ENCODE assay signal across 16 cellular contexts in genomic region chr10:65861249-65861648, GRCh38.
DNase-seq lines count a peak whose midpoint lies in the region; ATAC-seq, FAIRE-seq and TF ChIP-seq lines count a peak whose summit lies in the region.
"Had no signal": no experiment of that assay in that cellular context is flagged by ENCODE, and none has a peak within 500 bp of the region (broad histone marks: within the 10 kb centered on the region; RNA-seq: fewer than 3 reads in every experiment).

No MANE protein-coding gene starts in this region.

- peak; percentile 58 for DNase-seq in MCF 10A (ENCODE audit: unreplicated experiment)
- no peak for DNase-seq in breast epithelium (ENCODE audit: low spot score in 2 of 2)
- DNase-seq in GM12878 (ENCODE audit: low read depth, low spot score) = peak; percentile 39
- DNase-seq in urothelium cell line (ENCODE audit: low spot score) = peak; percentile 32
- no peak for DNase-seq in osteoblast (ENCODE audit: insufficient read length, low spot score, missing footprints)
- no peak for DNase-seq in NCI-H128 (lab: John Stamatoyannopoulos, UW; ENCODE audit: unreplicated experiment)
- DNase-seq in NCI-H2029 treated with DMSO at 0.1 percent for 48 hours (lab: John Stamatoyannopoulos, UW) = no peak
- DNase-seq: activated CD4-positive, CD25-positive, alpha-beta regulatory T cell; activated naive CD4-positive, alpha-beta T cell treated with anti-CD3 and anti-CD28 coated beads, Interleukin-2, amount 50 U/mL, for 16 hours; effector memory CD4-positive, alpha-beta T cell; NCI-H187 treated with DMSO at 0.1 percent for 48 hours; stimulated activated CD4-positive, alpha-beta T cell treated with anti-CD3 and anti-CD28 coated beads, Interleukin-4, amount 100 ng/mL, for 4 hours; tibial artery had no signal

- H3K36me3 ChIP-seq in breast epithelium (no peaks in the 10 kb centered on the region), GM12878 (ENCODE audit: control insufficient read depth in 2 of 2, insufficient read depth in 2 of 2, low read length in 1 of 2) (no peaks in the 10 kb centered on the region), osteoblast (ENCODE audit: insufficient read depth, low read length) (no peaks in the 10 kb centered on the region)
- H3K36me3 ChIP-seq: tibial artery had no signal

- no peak overlapping the region for H3K9ac ChIP-seq in GM12878 (ENCODE audit: control insufficient read depth, insufficient read depth, low read length)

- TF ChIP-seq POLR2A in breast epithelium (IDR thresholded peaks at IDR 0.05) = no peak
- TF ChIP-seq POLR2A in GM12878 (IDR thresholded peaks at IDR 0.05; ENCODE audit: low read depth, low read length) = no peak

- H3K4me2 ChIP-seq in GM12878 (ENCODE audit: control insufficient read depth, insufficient read depth) (no peak overlapping the region), osteoblast (ENCODE audit: insufficient read depth, low read length) (no peak overlapping the region)

- no peaks in the 10 kb centered on the region for H3K9me3 ChIP-seq in breast epithelium
- no peaks in the 10 kb centered on the region; the same call in 2 of the 3 replicates for H3K9me3 ChIP-seq in GM12878 (replicated peaks; ENCODE audit: control insufficient read depth, insufficient read depth, low read length)
- H3K9me3 ChIP-seq in osteoblast (ENCODE audit: low read depth, low read length) = no peaks in the 10 kb centered on the region
- H3K9me3 ChIP-seq: tibial artery had no signal

- POLR2A ChIA-PET in MCF 10A (lab: Yijun Ruan, JAX) = interaction anchor here (0.9 to 1.4 kb wide), 2 partner anchors 8 to 29 kb away, joined by 3 to 4 read pairs; no protein-coding TSS in a partner anchor
- POLR2A ChIA-PET in GM12878 (lab: Charles Lee) = interaction anchor here (0.7 kb wide), 1 partner anchor 9 kb away, joined by 10 read pairs; no protein-coding TSS in a partner anchor

- no peak overlapping the region for H3K4me3 Mint-ChIP-seq in MCF 10A (ENCODE audit: unreplicated experiment)

- no peak for TF ChIP-seq EP300 in GM12878 (IDR thresholded peaks at IDR 0.05; ENCODE audit: borderline replicate concordance in 1 of 2, control insufficient read depth in 1 of 2, low read depth in 2 of 2, low read length in 2 of 2)

- no peak for FAIRE-seq in GM12878 (lab: Jason Lieb, UNC)
- peak; percentile 73 for FAIRE-seq in urothelium cell line (lab: Jason Lieb, UNC)

- SMC1A ChIA-PET in GM12878 (lab: Charles Lee; ENCODE audit: uncharacterized antibody, unreplicated experiment) = interaction anchor here (0.9 to 1.8 kb wide), 6 partner anchors 13 to 30 kb away, joined by 3 to 6 read pairs (median 4); no protein-coding TSS in a partner anchor

- no peaks in the 10 kb centered on the region for H3K27me3 ChIP-seq in breast epithelium
- H3K27me3 ChIP-seq in GM12878 (replicated peaks in 1 of 2; ENCODE audit: control insufficient read depth in 2 of 2, insufficient read depth in 2 of 2, low read length in 1 of 2) = no peaks in the 10 kb centered on the region
- H3K27me3 ChIP-seq in osteoblast (ENCODE audit: insufficient read depth, low read length) = no peaks in the 10 kb centered on the region
- H3K27me3 ChIP-seq: tibial artery had no signal

- ATAC-seq in HG03342 (IDR thresholded peaks at IDR 0.05; ENCODE audit: unreplicated experiment) (peak; percentile 89), GM12878 (peak; percentile 97)
- ATAC-seq: Right ventricle myocardium inferior had no signal

- no peak for TF ChIP-seq RAD21 in GM12878 (IDR thresholded peaks at IDR 0.05; ENCODE audit: insufficient read depth, low read depth, low read length)

- H3K27me3 Mint-ChIP-seq in MCF 10A (ENCODE audit: insufficient read depth, unreplicated experiment) = no peaks in the 10 kb centered on the region

- CTCF ChIA-PET in MCF 10A (lab: Yijun Ruan, JAX) = no interaction called here
- CTCF ChIA-PET in GM12878 (lab: Yijun Ruan, JAX) = no interaction called here

- RAD21 ChIA-PET in GM12878 (lab: Charles Lee; ENCODE audit: unreplicated experiment) = interaction anchor here (0.7 to 1.1 kb wide), 2 partner anchors 28 to 527 kb away, joined by 3 to 4 read pairs; no protein-coding TSS in a partner anchor

- H3K36me3 Mint-ChIP-seq in MCF 10A (ENCODE audit: insufficient read depth, unreplicated experiment) = no peaks in the 10 kb centered on the region

- H3K27ac Mint-ChIP-seq in MCF 10A (ENCODE audit: low read depth, unreplicated experiment) = peak overlapping the region; percentile 37

- intact Hi-C loops in MCF 10A (cut with micrococcal nuclease) = loop anchor here (5.0 kb wide), 1 partner anchor 1129 kb away; no protein-coding TSS in a partner anchor
- intact Hi-C loops in breast epithelium (cut with DNase I; ENCODE audit: low total_unique reads) = no loop called here
- intact Hi-C loops in GM12878 (cut with micrococcal nuclease; ENCODE audit: unreplicated experiment) = no loop called here

- BruUV-seq in MCF 10A (replicated peaks; lab: Mats Ljungman, UMichigan) (no TSS peak), GM12878 (replicated peaks; lab: Mats Ljungman, UMichigan) (no TSS peak)

- no peaks in the 10 kb centered on the region for H3K9me3 Mint-ChIP-seq in MCF 10A (ENCODE audit: unreplicated experiment)

- H3K4me3 ChIP-seq in breast epithelium (no peak overlapping the region), GM12878 (no peak overlapping the region), osteoblast (ENCODE audit: insufficient read depth, low read length) (no peak overlapping the region)
- H3K4me3 ChIP-seq: tibial artery had no signal

- H3K4me1 ChIP-seq in breast epithelium (no peaks in the 10 kb centered on the region), GM12878 (ENCODE audit: control insufficient read depth, insufficient read depth, low read length) (no peaks in the 10 kb centered on the region), osteoblast (ENCODE audit: insufficient read depth, low read length) (no peaks in the 10 kb centered on the region)
- H3K4me1 ChIP-seq: tibial artery had no signal

- H2AFZ ChIP-seq in GM12878 (ENCODE audit: control insufficient read depth, low read depth, low read length) (no peak overlapping the region), osteoblast (ENCODE audit: low read length) (no peak overlapping the region)

- in situ Hi-C loops in GM12878 (cut with MboI) = no loop called here

- H3K27ac ChIP-seq in breast epithelium = no peak overlapping the region
- H3K27ac ChIP-seq in GM12878 (ENCODE audit: control insufficient read depth, insufficient read depth) = no peak overlapping the region
- H3K27ac ChIP-seq in osteoblast (ENCODE audit: low read depth, low read length) = no peak overlapping the region
- H3K27ac ChIP-seq: 22Rv1, tibial artery had no signal

- H3K79me2 ChIP-seq in GM12878 (ENCODE audit: control insufficient read depth, insufficient read depth, low read length) (no peaks in the 10 kb centered on the region), osteoblast (ENCODE audit: insufficient read depth, low read length) (no peaks in the 10 kb centered on the region)

- TF ChIP-seq CTCF in MCF 10A (IDR thresholded peaks at IDR 0.05; ENCODE audit: unreplicated experiment) (no peak), breast epithelium (IDR thresholded peaks at IDR 0.05) (no peak), GM12878 (IDR thresholded peaks at IDR 0.05 in 2 of 3, conservative IDR thresholded peaks at IDR 0.05 in 1 of 3; ENCODE audit: control insufficient read depth in 2 of 3, extremely low read depth in 1 of 3, insufficient read depth in 1 of 3, low read depth in 3 of 3, low read length in 3 of 3) (no peak), osteoblast (IDR thresholded peaks at IDR 0.05; ENCODE audit: extremely low read depth, low read depth, low read length) (no peak)

- H3K4me1 Mint-ChIP-seq in MCF 10A (ENCODE audit: insufficient read depth, unreplicated experiment) = peaks cover 16% of the 10 kb centered on the region

- H4K20me1 ChIP-seq in GM12878 (ENCODE audit: control insufficient read depth, insufficient read depth) (no peaks in the 10 kb centered on the region), osteoblast (ENCODE audit: insufficient read depth, low read length) (no peaks in the 10 kb centered on the region)

TF ChIP-seq in GM12878, 131 proteins besides CTCF, POLR2A, EP300 and RAD21 (continues in another document):
- TF ChIP-seq, protein P1, sequence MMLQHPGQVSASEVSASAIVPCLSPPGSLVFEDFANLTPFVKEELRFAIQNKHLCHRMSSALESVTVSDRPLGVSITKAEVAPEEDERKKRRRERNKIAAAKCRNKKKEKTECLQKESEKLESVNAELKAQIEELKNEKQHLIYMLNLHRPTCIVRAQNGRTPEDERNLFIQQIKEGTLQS (IDR thresholded peaks at IDR 0.05; ENCODE audit: borderline replicate concordance, extremely low read depth, low read depth, low read length) = no peak
- TF ChIP-seq HDGF (IDR thresholded peaks at IDR 0.05) (no peak), SP1 (IDR thresholded peaks at IDR 0.05; ENCODE audit: low read depth, low read length) (no peak), MTA2 (IDR thresholded peaks at IDR 0.05; ENCODE audit: low read depth) (peak; percentile 86), JUNB (IDR thresholded peaks at IDR 0.05) (peak; percentile 91), BRCA1 (IDR thresholded peaks at IDR 0.05; ENCODE audit: low read depth, low read length) (no peak), NR2F1 (conservative IDR thresholded peaks at IDR 0.05) (peak; percentile 87), CBFB (IDR thresholded peaks at IDR 0.05; ENCODE audit: low read depth) (no peak), BCLAF1 (IDR thresholded peaks at IDR 0.05) (no peak), RFX5 (IDR thresholded peaks at IDR 0.05; ENCODE audit: low read depth, low read length) (no peak), IRF4 (IDR thresholded peaks at IDR 0.05; ENCODE audit: low read depth, low read length) (peak; percentile 80), CBX5 (IDR thresholded peaks at IDR 0.05; ENCODE audit: low read depth) (no peak)

Comparison
In these comparisons a context has a peak if more than half of its experiments do, and no peak if none do; other contexts are left out.
1. DNase-seq: peak in MCF 10A (single experiment), GM12878 (single experiment) and urothelium cell line (single experiment); none in breast epithelium (0 of 2), osteoblast (single experiment), NCI-H128 (single experiment) and NCI-H2029 treated with DMSO at 0.1 percent for 48 hours (single experiment).